Comparison of ENCODE assay signal across 1 cellular context in the genomic region with DNA sequence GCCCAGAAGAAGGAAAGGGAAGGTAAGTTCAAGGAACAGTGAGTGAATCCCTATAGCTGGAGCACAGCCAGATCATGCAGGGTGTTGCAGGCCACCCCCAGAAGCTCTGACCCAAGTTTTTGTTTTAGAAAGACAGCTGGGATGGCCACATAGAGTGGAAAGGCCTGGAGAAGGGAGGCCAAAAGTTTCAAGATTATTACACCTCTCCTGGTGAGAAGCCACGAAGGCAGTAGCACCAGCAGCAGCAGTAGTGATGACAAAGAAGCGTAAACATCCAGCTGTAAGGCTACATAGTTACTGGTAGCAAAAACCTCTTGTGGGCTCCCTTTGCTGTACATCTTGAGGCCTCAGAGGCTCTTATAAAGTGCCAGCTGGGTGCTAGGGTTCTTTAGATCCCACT.
TF ChIP-seq lines count a peak whose summit lies in the region.

No MANE protein-coding gene starts in this region.

TF ChIP-seq in GM23338, 12 proteins besides CTCF, POLR2A, EP300 and RAD21 (continued from another document):
- TF ChIP-seq, protein P1, sequence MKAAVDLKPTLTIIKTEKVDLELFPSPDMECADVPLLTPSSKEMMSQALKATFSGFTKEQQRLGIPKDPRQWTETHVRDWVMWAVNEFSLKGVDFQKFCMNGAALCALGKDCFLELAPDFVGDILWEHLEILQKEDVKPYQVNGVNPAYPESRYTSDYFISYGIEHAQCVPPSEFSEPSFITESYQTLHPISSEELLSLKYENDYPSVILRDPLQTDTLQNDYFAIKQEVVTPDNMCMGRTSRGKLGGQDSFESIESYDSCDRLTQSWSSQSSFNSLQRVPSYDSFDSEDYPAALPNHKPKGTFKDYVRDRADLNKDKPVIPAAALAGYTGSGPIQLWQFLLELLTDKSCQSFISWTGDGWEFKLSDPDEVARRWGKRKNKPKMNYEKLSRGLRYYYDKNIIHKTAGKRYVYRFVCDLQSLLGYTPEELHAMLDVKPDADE (IDR thresholded peaks at IDR 0.05) = no peak
- TF ChIP-seq CREB1 (CRISPR knock-in tag; IDR thresholded peaks at IDR 0.05; ENCODE audit: low read depth) = no peak
- no peak for TF ChIP-seq STAT1 (IDR thresholded peaks at IDR 0.05; ENCODE audit: unreplicated experiment)
- no peak for TF ChIP-seq POLR2AphosphoS5 (IDR thresholded peaks at IDR 0.05; ENCODE audit: low read depth)
- no peak for TF ChIP-seq JUNB (IDR thresholded peaks at IDR 0.05; ENCODE audit: unreplicated experiment)
- no peak for TF ChIP-seq EZH2 (IDR thresholded peaks at IDR 0.05; ENCODE audit: low read depth, unreplicated experiment)
- no peak for TF ChIP-seq EZH2phosphoT487 (IDR thresholded peaks at IDR 0.05; ENCODE audit: unreplicated experiment)
